ENCODE assay signal across 15 cellular contexts in genomic region chr6:100283288-100283687, GRCh38.
DNase-seq lines count a peak whose midpoint lies in the region; ATAC-seq, FAIRE-seq and TF ChIP-seq lines count a peak whose summit lies in the region.
"Had no signal": no experiment of that assay in that cellular context is flagged by ENCODE, and none has a peak within 500 bp of the region (broad histone marks: within the 10 kb centered on the region; RNA-seq: fewer than 3 reads in every experiment).

No MANE protein-coding gene starts in this region.

- H3K4me1 Mint-ChIP-seq in activated T-cell treated with anti-CD3 and anti-CD28 coated beads, Interleukin-2, amount 50 U/mL, for 4 hours (ENCODE audit: low read depth) = no peaks in the 10 kb centered on the region
- H3K4me1 Mint-ChIP-seq: activated T-helper 17 cell treated with anti-CD3 and anti-CD28 coated beads, Interleukin-2, amount 50 U/mL, for 72 hours; central memory CD8-positive, alpha-beta T cell had no signal

- no peak overlapping the region for H3K4me3 ChIP-seq in AG10803 (ENCODE audit: low read length)
- H3K4me3 ChIP-seq in astrocyte of the spinal cord (ENCODE audit: low read depth, low read length) = no peak overlapping the region
- H3K4me3 ChIP-seq: mucosa of descending colon, thyroid gland had no signal

- no peak overlapping the region for H3K4me3 Mint-ChIP-seq in activated T-cell treated with anti-CD3 and anti-CD28 coated beads, Interleukin-2, amount 50 U/mL, for 4 hours
- H3K4me3 Mint-ChIP-seq: activated T-helper 17 cell treated with anti-CD3 and anti-CD28 coated beads, Interleukin-2, amount 50 U/mL, for 72 hours; central memory CD8-positive, alpha-beta T cell had no signal

- no peak for FAIRE-seq in GM19239 (lab: Jason Lieb, UNC)

- H3K27me3 Mint-ChIP-seq in activated T-cell treated with anti-CD3 and anti-CD28 coated beads, Interleukin-2, amount 50 U/mL, for 4 hours (ENCODE audit: low read depth) = peaks cover 3% of the 10 kb centered on the region

- TF ChIP-seq CTCF in AG10803 (conservative IDR thresholded peaks at IDR 0.05; ENCODE audit: low read length) = no peak
- no peak for TF ChIP-seq CTCF in astrocyte of the spinal cord (IDR thresholded peaks at IDR 0.05; ENCODE audit: low read depth, low read length)

- no peaks in the 10 kb centered on the region for H3K36me3 Mint-ChIP-seq in activated T-cell treated with anti-CD3 and anti-CD28 coated beads, Interleukin-2, amount 50 U/mL, for 4 hours (ENCODE audit: insufficient read depth)

- no peaks in the 10 kb centered on the region for H3K9me3 Mint-ChIP-seq in activated T-cell treated with anti-CD3 and anti-CD28 coated beads, Interleukin-2, amount 50 U/mL, for 4 hours
- H3K9me3 Mint-ChIP-seq: activated T-helper 17 cell treated with anti-CD3 and anti-CD28 coated beads, Interleukin-2, amount 50 U/mL, for 72 hours; central memory CD8-positive, alpha-beta T cell had no signal

- no peak for ATAC-seq in activated T-cell treated with anti-CD3 and anti-CD28 coated beads, Interleukin-2, amount 50 U/mL, for 4 hours
- ATAC-seq: activated T-helper 17 cell treated with anti-CD3 and anti-CD28 coated beads, Interleukin-2, amount 50 U/mL, for 72 hours; mucosa of descending colon; right cardiac atrium had no signal

- in situ Hi-C loops in astrocyte of the spinal cord (cut with HindIII; ENCODE audit: low sequenced_read_pairs) = no loop called here

- DNase-seq in AG10803 (ENCODE audit: low read depth) (peak; percentile 84), HuH-7 (ENCODE audit: low spot score) (peak; percentile 11), astrocyte of the spinal cord (ENCODE audit: low read depth, low spot score) (peak; percentile 65), iris pigment epithelial cell (ENCODE audit: low read depth) (peak; percentile 74), NCI-H1694 (lab: John Stamatoyannopoulos, UW) (no peak), ureter (ENCODE audit: low spot score) (no peak), GM19239 (ENCODE audit: insufficient read length, low spot score) (no peak)
- no peak for DNase-seq in activated T-cell treated with anti-CD3 and anti-CD28 coated beads, Interleukin-2, amount 50 U/mL, for 4 hours
- DNase-seq: activated CD4-positive, CD25-positive, alpha-beta regulatory T cell treated with anti-CD3 and anti-CD28 coated beads, Interleukin-2, amount 50 U/mL, for 72 hours; mucosa of descending colon; NCI-H526; right cardiac atrium; thyroid gland had no signal

Comparison
In these comparisons a context has a peak if more than half of its experiments do, and no peak if none do; other contexts are left out.
1. DNase-seq: peak in AG10803 (single experiment), HuH-7 (single experiment), astrocyte of the spinal cord (single experiment) and iris pigment epithelial cell (single experiment); none in NCI-H1694 (single experiment), ureter (single experiment), GM19239 (single experiment) and activated T-cell treated with anti-CD3 and anti-CD28 coated beads, Interleukin-2, amount 50 U/mL, for 4 hours (single experiment).